In genomic region chr17:61149106-61149505, GRCh38 we compare ENCODE assay signal across 20 cellular contexts.
"Had no signal": no experiment of that assay in that cellular context is flagged by ENCODE, and none has a peak within 500 bp of the region (broad histone marks: within the 10 kb centered on the region; RNA-seq: fewer than 3 reads in every experiment).

No MANE protein-coding gene starts in this region.

- H3K27ac Mint-ChIP-seq: activated B cell treated with CpG ODN at 0.5 μM for 24 hours; activated CD4-positive, alpha-beta T cell treated with anti-CD3 and anti-CD28 coated beads, Interleukin-2, amount 10 ng/mL, durations not matched to agents 24 days and 14 days; activated CD8-positive, alpha-beta memory T cell treated with anti-CD3 and anti-CD28 coated beads, Interleukin-2, amount 10 ng/mL, durations not matched to agents 7 days and 5 days; activated naive CD8-positive, alpha-beta T cell treated with anti-CD3 and anti-CD28 coated beads for 36 hours; IgD-negative memory B cell; T-helper 1 cell treated with Interleukin-12 subunit alpha and Interleukin-12 subunit beta and Interleukin-4 antibody, amounts not matched to agents 30 μg/mL and 1 μg/mL, for 36 hours had no signal

- H3K4me3 Mint-ChIP-seq: activated B cell treated with CpG ODN at 0.5 μM for 24 hours; activated CD4-positive, alpha-beta T cell treated with anti-CD3 and anti-CD28 coated beads, Interleukin-2, amount 10 ng/mL, durations not matched to agents 24 days and 14 days; activated CD8-positive, alpha-beta memory T cell treated with anti-CD3 and anti-CD28 coated beads, Interleukin-2, amount 10 ng/mL, durations not matched to agents 7 days and 5 days; activated naive CD8-positive, alpha-beta T cell treated with anti-CD3 and anti-CD28 coated beads for 36 hours; activated T-cell treated with anti-CD3 and anti-CD28 coated beads, Interleukin-2, amount 50 U/mL, for 4 hours; IgD-negative memory B cell; T-helper 1 cell treated with Interleukin-12 subunit alpha and Interleukin-12 subunit beta and Interleukin-4 antibody, amounts not matched to agents 30 μg/mL and 1 μg/mL, for 36 hours had no signal

- H3K36me3 ChIP-seq: brain microvascular endothelial cell, cardiac muscle cell had no signal

- H3K4me3 ChIP-seq: cardiac muscle cell had no signal

- DNase-seq: activated B cell treated with CpG ODN at 0.5 μM for 24 hours; activated CD4-positive, alpha-beta T cell treated with anti-CD3 and anti-CD28 coated beads for 1 hour; activated CD4-positive, alpha-beta T cell treated with anti-CD3 and anti-CD28 coated beads, Interleukin-2, amount 10 ng/mL, durations not matched to agents 24 days and 14 days; activated CD4-positive, alpha-beta T cell treated with anti-CD3 and anti-CD28 coated beads, Interleukin-2, amount 50 U/mL, for 48 hours; activated CD8-positive, alpha-beta memory T cell treated with anti-CD3 and anti-CD28 coated beads, Interleukin-2, amount 10 ng/mL, durations not matched to agents 7 days and 5 days; activated effector memory CD4-positive, alpha-beta T cell treated with anti-CD3 and anti-CD28 coated beads, Interleukin-2, amount 50 U/mL, for 16 hours; activated naive CD4-positive, alpha-beta T cell treated with Interleukin-2 at 50 U/mL for 16 hours; activated naive CD8-positive, alpha-beta T cell treated with anti-CD3 and anti-CD28 coated beads for 36 hours; activated T-cell treated with anti-CD3 and anti-CD28 coated beads, Interleukin-2, amount 50 U/mL, for 4 hours; brain microvascular endothelial cell; MM.1S; NCI-H1105 treated with DMSO at 0.1 percent for 48 hours; NCI-H1436 treated with DMSO at 0.1 percent for 48 hours; NCI-H187; NCI-H446; NCI-H524; SHP77 treated with DMSO at 0.1 percent for 48 hours had no signal

- ATAC-seq: activated CD8-positive, alpha-beta memory T cell treated with anti-CD3 and anti-CD28 coated beads, Interleukin-2, amount 10 ng/mL, durations not matched to agents 7 days and 5 days; activated T-cell treated with anti-CD3 and anti-CD28 coated beads, Interleukin-2, amount 50 U/mL, for 4 hours had no signal

- H3K9me3 Mint-ChIP-seq: activated B cell treated with CpG ODN at 0.5 μM for 24 hours; activated naive CD8-positive, alpha-beta T cell treated with anti-CD3 and anti-CD28 coated beads for 36 hours; activated T-cell treated with anti-CD3 and anti-CD28 coated beads, Interleukin-2, amount 50 U/mL, for 4 hours had no signal

- H3K27ac ChIP-seq: brain microvascular endothelial cell, cardiac muscle cell had no signal

- H3K36me3 Mint-ChIP-seq: activated CD8-positive, alpha-beta memory T cell treated with anti-CD3 and anti-CD28 coated beads, Interleukin-2, amount 10 ng/mL, durations not matched to agents 7 days and 5 days had no signal

- H3K27me3 ChIP-seq: brain microvascular endothelial cell, cardiac muscle cell had no signal

- H3K27me3 Mint-ChIP-seq: activated B cell treated with CpG ODN at 0.5 μM for 24 hours; activated CD4-positive, alpha-beta T cell treated with anti-CD3 and anti-CD28 coated beads, Interleukin-2, amount 10 ng/mL, durations not matched to agents 24 days and 14 days; activated CD8-positive, alpha-beta memory T cell treated with anti-CD3 and anti-CD28 coated beads, Interleukin-2, amount 10 ng/mL, durations not matched to agents 7 days and 5 days; activated naive CD8-positive, alpha-beta T cell treated with anti-CD3 and anti-CD28 coated beads for 36 hours; IgD-negative memory B cell had no signal
